22 cellular contexts compared by ENCODE assay signal in the genomic region with DNA sequence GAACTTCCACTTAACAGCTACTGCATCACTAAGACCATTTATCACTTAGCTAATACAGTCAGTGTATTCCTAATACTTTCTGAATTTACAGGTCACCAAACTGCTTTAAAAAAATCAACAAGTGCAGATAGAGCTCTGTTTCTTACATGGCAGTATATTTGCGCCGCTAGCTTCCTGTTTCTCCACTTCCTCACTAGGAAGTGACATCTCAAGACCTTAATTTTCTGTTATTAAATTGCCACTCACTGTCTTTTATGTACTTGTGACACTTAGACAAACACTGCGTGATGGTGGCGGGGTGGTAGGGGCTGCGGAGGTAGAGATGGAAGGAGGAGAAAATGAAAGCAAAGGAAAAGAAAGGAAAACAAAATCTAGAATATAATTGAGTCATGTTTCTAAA. TPM values are rescaled to one million over a fixed set of nuclear protein-coding genes. Genes with fewer than 3 reads are reported as not detected.
DNase-seq lines count a peak whose midpoint lies in the region; ATAC-seq and TF ChIP-seq lines count a peak whose summit lies in the region.
"Had no signal": no experiment of that assay in that cellular context is flagged by ENCODE, and none has a peak within 500 bp of the region (broad histone marks: within the 10 kb centered on the region; RNA-seq: fewer than 3 reads in every experiment).

No MANE protein-coding gene starts in this region.

- peaks cover 12% of the 10 kb centered on the region for H3K4me1 Mint-ChIP-seq in activated CD8-positive, alpha-beta T cell treated with anti-CD3 and anti-CD28 coated beads, Interleukin-2, amount 10 ng/mL, durations not matched to agents 7 days and 5 days (ENCODE audit: low read depth)
- H3K4me1 Mint-ChIP-seq in activated CD8-positive, alpha-beta T cell treated with anti-CD3 and anti-CD28 coated beads for 36 hours (ENCODE audit: low read depth): no peaks in the 10 kb centered on the region
- H3K4me1 Mint-ChIP-seq in HFFc6 (ENCODE audit: low read depth): no peaks in the 10 kb centered on the region
- H3K4me1 Mint-ChIP-seq: CD14-positive monocyte had no signal

- no peak overlapping the region for H3K27ac ChIP-seq in osteoblast (ENCODE audit: low read depth, low read length)
- H3K27ac ChIP-seq: A549; BLaER1 treated with 17β-estradiol and CSF1 and Interleukin-3, amounts not matched to agents 10 nM and 100 nM; GM23248 had no signal

- H3K4me2 ChIP-seq in osteoblast (ENCODE audit: insufficient read depth, low read length): no peak overlapping the region
- H3K4me2 ChIP-seq: A549; BLaER1 treated with 17β-estradiol and CSF1 and Interleukin-3, amounts not matched to agents 10 nM and 100 nM had no signal

- H3K4me3 Mint-ChIP-seq in activated CD8-positive, alpha-beta T cell treated with anti-CD3 and anti-CD28 coated beads, Interleukin-2, amount 10 ng/mL, durations not matched to agents 7 days and 5 days: no peak overlapping the region
- H3K4me3 Mint-ChIP-seq in activated CD8-positive, alpha-beta T cell treated with anti-CD3 and anti-CD28 coated beads for 36 hours: no peak overlapping the region
- H3K4me3 Mint-ChIP-seq in HFFc6: peak overlapping the region; percentile 41; the same call in 1 of the 2 replicates
- H3K4me3 Mint-ChIP-seq: CD14-positive monocyte; CD4-positive, alpha-beta T cell; CD8-positive, alpha-beta memory T cell had no signal

- H3K79me2 ChIP-seq in osteoblast (ENCODE audit: insufficient read depth, low read length): no peaks in the 10 kb centered on the region

- H3K27ac Mint-ChIP-seq in activated CD8-positive, alpha-beta T cell treated with anti-CD3 and anti-CD28 coated beads, Interleukin-2, amount 10 ng/mL, durations not matched to agents 7 days and 5 days: peak overlapping the region; percentile 58
- no peak overlapping the region for H3K27ac Mint-ChIP-seq in activated CD8-positive, alpha-beta T cell treated with anti-CD3 and anti-CD28 coated beads for 36 hours
- H3K27ac Mint-ChIP-seq in HFFc6: no peak overlapping the region
- H3K27ac Mint-ChIP-seq: CD14-positive monocyte; CD4-positive, alpha-beta T cell; CD8-positive, alpha-beta memory T cell had no signal

- H3K36me3 ChIP-seq in osteoblast (ENCODE audit: insufficient read depth, low read length): no peaks in the 10 kb centered on the region
- H3K36me3 ChIP-seq: BE2C; BLaER1 treated with 17β-estradiol and CSF1 and Interleukin-3, amounts not matched to agents 10 nM and 100 nM had no signal

- H3K27me3 ChIP-seq in osteoblast (ENCODE audit: insufficient read depth, low read length): no peaks in the 10 kb centered on the region
- H3K27me3 ChIP-seq: BE2C; BLaER1 treated with 17β-estradiol and CSF1 and Interleukin-3, amounts not matched to agents 10 nM and 100 nM had no signal

- H3K9me3 ChIP-seq in osteoblast (ENCODE audit: low read depth, low read length): no peaks in the 10 kb centered on the region
- H3K9me3 ChIP-seq: A549, BE2C had no signal

- no peak for ATAC-seq in activated CD8-positive, alpha-beta T cell treated with anti-CD3 and anti-CD28 coated beads, Interleukin-2, amount 10 ng/mL, durations not matched to agents 7 days and 5 days
- ATAC-seq in activated CD8-positive, alpha-beta T cell treated with anti-CD3 and anti-CD28 coated beads for 36 hours: no peak
- no peak for ATAC-seq in left colon
- ATAC-seq: A549 had no signal

- intact Hi-C loops in activated CD8-positive, alpha-beta T cell treated with anti-CD3 and anti-CD28 coated beads for 36 hours (cut with micrococcal nuclease): no loop called here
- intact Hi-C loops in left colon (cut with DNase I, micrococcal nuclease): no loop called here

- POLR2A ChIA-PET in activated CD8-positive, alpha-beta T cell treated with anti-CD3 and anti-CD28 coated beads, Interleukin-2, amount 10 ng/mL, durations not matched to agents 7 days and 5 days (lab: Charles Lee): no interaction called here
- POLR2A ChIA-PET in activated CD8-positive, alpha-beta T cell treated with anti-CD3 and anti-CD28 coated beads for 36 hours (lab: Charles Lee): no interaction called here

- CTCF ChIA-PET in activated CD8-positive, alpha-beta T cell treated with anti-CD3 and anti-CD28 coated beads, Interleukin-2, amount 10 ng/mL, durations not matched to agents 7 days and 5 days (lab: Charles Lee): interaction anchor here (0.8 kb wide), 1 partner anchor 287 kb away, joined by 3 read pairs; no protein-coding TSS in a partner anchor
- CTCF ChIA-PET in activated CD8-positive, alpha-beta T cell treated with anti-CD3 and anti-CD28 coated beads for 36 hours (lab: Charles Lee): no interaction called here

- DNase-seq in activated CD8-positive, alpha-beta T cell treated with anti-CD3 and anti-CD28 coated beads, Interleukin-2, amount 10 ng/mL, durations not matched to agents 7 days and 5 days: no peak
- no peak for DNase-seq in activated CD8-positive, alpha-beta T cell treated with anti-CD3 and anti-CD28 coated beads for 36 hours
- DNase-seq in HFFc6: no peak
- peak; percentile 1 for DNase-seq in NCI-H69 (lab: John Stamatoyannopoulos, UW)
- DNase-seq in osteoblast (ENCODE audit: insufficient read length, low spot score, missing footprints): peak; percentile 3
- no peak for DNase-seq in left colon
- DNase-seq in stimulated activated CD4-positive, alpha-beta T cell treated with anti-CD3 and anti-CD28 coated beads, Interleukin-4, amount 100 ng/mL, for 4 hours: no peak
- DNase-seq: 8988T; ACHN; AML-193; BE2C; CD4-positive, alpha-beta T cell; CD8-positive, alpha-beta memory T cell; DMS 273 treated with DMSO at 0.1 percent for 48 hours; DMS79; GF-D8; GM23248; H7; HCEC 1CT had no signal

- no peak overlapping the region for H3K4me3 ChIP-seq in osteoblast (ENCODE audit: insufficient read depth, low read length)
- H3K4me3 ChIP-seq: A549; BLaER1 treated with 17β-estradiol and CSF1 and Interleukin-3, amounts not matched to agents 10 nM and 100 nM; GM23248 had no signal

- no peaks in the 10 kb centered on the region for H3K4me1 ChIP-seq in osteoblast (ENCODE audit: insufficient read depth, low read length)
- H3K4me1 ChIP-seq: A549, BE2C had no signal

- H3K27me3 Mint-ChIP-seq in activated CD8-positive, alpha-beta T cell treated with anti-CD3 and anti-CD28 coated beads, Interleukin-2, amount 10 ng/mL, durations not matched to agents 7 days and 5 days (ENCODE audit: low read depth): no peaks in the 10 kb centered on the region
- H3K27me3 Mint-ChIP-seq in activated CD8-positive, alpha-beta T cell treated with anti-CD3 and anti-CD28 coated beads for 36 hours: no peaks in the 10 kb centered on the region
- peaks cover 8% of the 10 kb centered on the region; the same call in 1 of the 2 replicates for H3K27me3 Mint-ChIP-seq in HFFc6 (ENCODE audit: insufficient read depth)
- H3K27me3 Mint-ChIP-seq: CD4-positive, alpha-beta T cell; CD8-positive, alpha-beta memory T cell had no signal

- H3K9me3 Mint-ChIP-seq in activated CD8-positive, alpha-beta T cell treated with anti-CD3 and anti-CD28 coated beads, Interleukin-2, amount 10 ng/mL, durations not matched to agents 7 days and 5 days (ENCODE audit: insufficient read depth): peaks cover 13% of the 10 kb centered on the region
- H3K9me3 Mint-ChIP-seq in activated CD8-positive, alpha-beta T cell treated with anti-CD3 and anti-CD28 coated beads for 36 hours: peaks cover 3% of the 10 kb centered on the region
- no peaks in the 10 kb centered on the region for H3K9me3 Mint-ChIP-seq in HFFc6
- H3K9me3 Mint-ChIP-seq: CD4-positive, alpha-beta T cell; CD8-positive, alpha-beta memory T cell had no signal

- peaks cover 9% of the 10 kb centered on the region for H3K36me3 Mint-ChIP-seq in activated CD8-positive, alpha-beta T cell treated with anti-CD3 and anti-CD28 coated beads, Interleukin-2, amount 10 ng/mL, durations not matched to agents 7 days and 5 days (ENCODE audit: low read depth)
- no peaks in the 10 kb centered on the region for H3K36me3 Mint-ChIP-seq in activated CD8-positive, alpha-beta T cell treated with anti-CD3 and anti-CD28 coated beads for 36 hours (ENCODE audit: low read depth)
- H3K36me3 Mint-ChIP-seq in HFFc6 (ENCODE audit: low read depth): no peaks in the 10 kb centered on the region
- H3K36me3 Mint-ChIP-seq: CD14-positive monocyte had no signal

- no peaks in the 10 kb centered on the region for H4K20me1 ChIP-seq in osteoblast (ENCODE audit: insufficient read depth, low read length)
- H4K20me1 ChIP-seq: BLaER1 treated with 17β-estradiol and CSF1 and Interleukin-3, amounts not matched to agents 10 nM and 100 nM had no signal

- TF ChIP-seq CTCF in activated CD8-positive, alpha-beta T cell treated with anti-CD3 and anti-CD28 coated beads for 36 hours (IDR thresholded peaks at IDR 0.05): no peak
- TF ChIP-seq CTCF in HFFc6 (IDR thresholded peaks at IDR 0.05) (no peak), osteoblast (IDR thresholded peaks at IDR 0.05; ENCODE audit: extremely low read depth, low read depth, low read length) (no peak)

- no peak overlapping the region for H2AFZ ChIP-seq in osteoblast (ENCODE audit: low read length)
- H2AFZ ChIP-seq: GM23248 had no signal

RNA-seq across cellular contexts. Expression of a gene that starts 53.7 kb away (rescaled TPM):
- total RNA-seq in activated CD8-positive, alpha-beta T cell treated with anti-CD3 and anti-CD28 coated beads, Interleukin-2, amount 10 ng/mL, durations not matched to agents 7 days and 5 days: 1 to 10 TPM; 3.7 to 4.4 TPM
- 10 to 100 TPM; 14.4 to 15.9 TPM for total RNA-seq in activated CD8-positive, alpha-beta T cell treated with anti-CD3 and anti-CD28 coated beads for 36 hours
- total RNA-seq in HFFc6 (2021; fragmentation: NEBNext Ultra II Directional; extraction: Animal tissue kit (Norgen Biotek cat#: 25700)): 100 to 1,000 TPM; 731 to 946 (median 839) TPM
- total RNA-seq in osteoblast (321 and 362 TPM in 2 replicates), left colon (100 to 1,000 TPM in 1 of 2 donors, 10 to 100 TPM in 1; 67.7 to 105 TPM)

Comparison
In these comparisons a context has a peak if more than half of its experiments do, and no peak if none do; other contexts are left out.
1. DNase-seq: peak in NCI-H69 (single experiment) and osteoblast (single experiment); none in activated CD8-positive, alpha-beta T cell treated with anti-CD3 and anti-CD28 coated beads, Interleukin-2, amount 10 ng/mL, durations not matched to agents 7 days and 5 days (single experiment), activated CD8-positive, alpha-beta T cell treated with anti-CD3 and anti-CD28 coated beads for 36 hours (single experiment), HFFc6 (single experiment), left colon (0 of 2) and stimulated activated CD4-positive, alpha-beta T cell treated with anti-CD3 and anti-CD28 coated beads, Interleukin-4, amount 100 ng/mL, for 4 hours (0 of 2).
2. RNA of a gene that starts 53.7 kb away (total RNA-seq): 731 to 946 TPM in HFFc6, 321 to 362 TPM in osteoblast and 67.7 to 105 TPM in left colon; 14.4 to 15.9 TPM in activated CD8-positive, alpha-beta T cell treated with anti-CD3 and anti-CD28 coated beads for 36 hours and 3.7 to 4.4 TPM in activated CD8-positive, alpha-beta T cell treated with anti-CD3 and anti-CD28 coated beads, Interleukin-2, amount 10 ng/mL, durations not matched to agents 7 days and 5 days; every median in the first group is over 4 times any median in the second.